ENCODE assay signal across 21 cellular contexts in the genomic region with DNA sequence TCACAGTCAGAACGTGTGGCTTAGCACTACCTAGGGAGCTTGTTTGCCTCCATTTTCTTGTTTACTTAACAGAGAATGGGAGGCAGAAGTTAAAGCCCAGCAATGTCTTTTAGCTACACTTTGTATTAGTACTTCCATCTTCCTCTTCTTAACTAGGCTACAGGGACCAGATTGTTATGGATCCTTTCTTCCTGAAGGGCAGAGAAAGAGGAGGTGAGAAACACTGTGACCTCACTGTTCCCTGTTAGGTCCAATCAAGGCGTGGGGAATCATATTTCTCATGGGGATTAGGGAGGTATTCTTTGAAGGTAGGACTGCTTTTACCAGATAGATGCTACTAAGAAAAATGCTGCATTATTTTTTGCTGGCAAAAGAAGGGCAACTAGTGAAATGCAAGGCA.
"Had no signal": no experiment of that assay in that cellular context is flagged by ENCODE, and none has a peak within 500 bp of the region (broad histone marks: within the 10 kb centered on the region; RNA-seq: fewer than 3 reads in every experiment).

No MANE protein-coding gene starts in this region.

- H3K4me3 ChIP-seq: cardiac muscle cell, lower lobe of right lung, prostate gland, right atrium auricular region had no signal

- H3K4me1 ChIP-seq: lower lobe of right lung, prostate gland, right atrium auricular region had no signal

- H3K27ac ChIP-seq: cardiac muscle cell, epithelial cell of prostate, lower lobe of right lung, prostate gland, right atrium auricular region had no signal

- DNase-seq: activated CD4-positive, alpha-beta T cell treated with anti-CD3 and anti-CD28 coated beads, Interleukin-2, amount 10 ng/mL, durations not matched to agents 7 days and 5 days; activated CD8-positive, alpha-beta T cell treated with anti-CD3 and anti-CD28 coated beads, Interleukin-2, amount 10 ng/mL, durations not matched to agents 7 days and 5 days; activated naive CD4-positive, alpha-beta T cell treated with Interleukin-2 at 50 U/mL for 16 hours; activated naive CD8-positive, alpha-beta T cell treated with anti-CD3 and anti-CD28 coated beads, Interleukin-2, amount 10 ng/mL, durations not matched to agents 7 days and 5 days; activated T-cell treated with anti-CD3 and anti-CD28 coated beads, Interleukin-2, amount 50 U/mL, for 24 hours; amygdala; endodermal cell; foreskin melanocyte; immature natural killer cell; kidney glomerular epithelial cell; lower lobe of right lung; naive B cell; stimulated activated CD4-positive, alpha-beta T cell treated with anti-CD3 and anti-CD28 coated beads, Interleukin-12 subunit alpha, Interleukin-12 subunit beta, amount 100 ng/mL, for 4 hours; stimulated activated CD4-positive, alpha-beta T cell treated with anti-CD3 and anti-CD28 coated beads, Interleukin-1b, Interleukin-23, amount 100 ng/mL, for 48 hours; stimulated activated CD8-positive, alpha-beta memory T cell treated with anti-CD3 and anti-CD28 coated beads, Interleukin-4, amount 100 ng/mL, for 48 hours; stimulated activated naive CD4-positive, alpha-beta T cell had no signal

- H3K9me3 ChIP-seq: lower lobe of right lung, prostate gland, right atrium auricular region had no signal

- ATAC-seq: activated CD4-positive, CD25-positive, alpha-beta regulatory T cell treated with anti-CD3 and anti-CD28 coated beads, Interleukin-2, amount 50 U/mL, for 24 hours; activated CD8-positive, alpha-beta T cell treated with anti-CD3 and anti-CD28 coated beads, Interleukin-2, amount 10 ng/mL, durations not matched to agents 7 days and 5 days; lower lobe of right lung had no signal

- H3K27me3 ChIP-seq: cardiac muscle cell, right atrium auricular region had no signal

- H3K36me3 ChIP-seq: cardiac muscle cell, lower lobe of right lung, prostate gland, right atrium auricular region had no signal
